In the genomic region with DNA sequence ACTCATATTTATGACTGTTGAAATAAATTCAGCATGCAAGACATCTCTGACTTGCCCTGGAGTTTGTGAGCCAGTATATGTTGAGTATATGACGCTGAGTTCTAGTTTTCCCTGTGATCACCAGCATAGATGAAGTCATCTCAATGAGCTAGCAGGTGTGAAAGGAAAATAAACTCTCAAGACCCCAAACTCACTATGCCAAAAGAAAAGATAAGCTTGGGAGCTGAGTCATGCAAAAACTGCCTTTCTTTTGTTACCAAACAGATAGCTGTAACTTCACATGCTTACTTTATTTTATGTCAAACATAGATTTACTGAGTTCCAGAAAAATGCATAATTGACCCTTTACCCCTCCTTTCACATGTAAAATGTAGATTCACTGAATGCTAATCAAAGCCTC, we compare ENCODE assay signal across 21 cellular contexts.
"Had no signal": no experiment of that assay in that cellular context is flagged by ENCODE, and none has a peak within 500 bp of the region (broad histone marks: within the 10 kb centered on the region; RNA-seq: fewer than 3 reads in every experiment).

No MANE protein-coding gene starts in this region.

- H3K4me1 ChIP-seq: esophagus muscularis mucosa, gastroesophageal sphincter, left ventricle myocardium inferior, lower lobe of right lung, spleen had no signal

- DNase-seq: effector memory CD4-positive, alpha-beta T cell; glutamatergic neuron; immature natural killer cell; left cardiac atrium; left ventricle myocardium inferior; lower lobe of right lung; mesenchymal stem cell; midbrain; nephron progenitor cell; posterior cingulate gyrus; spleen; stimulated activated CD4-positive, alpha-beta T cell treated with anti-CD3 and anti-CD28 coated beads, Interleukin-15, amount 100 ng/mL, for 24 hours; stimulated activated CD4-positive, alpha-beta T cell treated with anti-CD3 and anti-CD28 coated beads, Interleukin-1b, Interleukin-23, amount 100 ng/mL, for 48 hours; stimulated activated CD4-positive, alpha-beta T cell treated with anti-CD3 and anti-CD28 coated beads, Interleukin-4, amount 100 ng/mL, for 24 hours; tibial artery had no signal

- H3K4me3 ChIP-seq: esophagus muscularis mucosa, gastroesophageal sphincter, left ventricle myocardium inferior, lower lobe of right lung, spleen, tibial artery had no signal

- H3K4me1 Mint-ChIP-seq: immature natural killer cell; stimulated activated memory B cell treated with anti-CD40 and anti-IgM and Interleukin-4, amounts not matched to agents 10 μg/mL and 1 μg/mL and 100 μg/mL, for 72 hours had no signal

- H3K9me3 Mint-ChIP-seq: immature natural killer cell; stimulated activated memory B cell treated with anti-CD40 and anti-IgM and Interleukin-4, amounts not matched to agents 10 μg/mL and 1 μg/mL and 100 μg/mL, for 72 hours had no signal

- H3K9me3 ChIP-seq: gastroesophageal sphincter, left ventricle myocardium inferior, lower lobe of right lung, neutrophil, spleen, tibial artery had no signal

- H3K4me3 Mint-ChIP-seq: immature natural killer cell; nephron progenitor cell; stimulated activated memory B cell treated with anti-CD40 and anti-IgM and Interleukin-4, amounts not matched to agents 10 μg/mL and 1 μg/mL and 100 μg/mL, for 72 hours; stimulated activated naive CD8-positive, alpha-beta T cell treated with anti-CD3 and anti-CD28 coated beads, Interleukin-15, Interleukin-2, amounts not matched to agents 100 ng/mL and 50 ng/mL, for 24 hours had no signal

- ATAC-seq: gastroesophageal sphincter; left cardiac atrium; lower lobe of right lung; sciatic nerve; stimulated activated memory B cell treated with anti-CD40 and anti-IgM and Interleukin-4, amounts not matched to agents 10 μg/mL and 1 μg/mL and 100 μg/mL, for 72 hours had no signal

- H3K27me3 Mint-ChIP-seq: stimulated activated memory B cell treated with anti-CD40 and anti-IgM and Interleukin-4, amounts not matched to agents 10 μg/mL and 1 μg/mL and 100 μg/mL, for 72 hours; stimulated activated naive CD8-positive, alpha-beta T cell treated with anti-CD3 and anti-CD28 coated beads, Interleukin-15, Interleukin-2, amounts not matched to agents 100 ng/mL and 50 ng/mL, for 24 hours had no signal

- H3K36me3 ChIP-seq: esophagus muscularis mucosa, gastroesophageal sphincter, left ventricle myocardium inferior, lower lobe of right lung, neutrophil, tibial artery had no signal

- H3K27me3 ChIP-seq: esophagus muscularis mucosa, gastroesophageal sphincter, neutrophil, spleen, tibial artery had no signal

- H3K27ac ChIP-seq: esophagus muscularis mucosa, gastroesophageal sphincter, left ventricle myocardium inferior, lower lobe of right lung, neutrophil, spleen, tibial artery had no signal

- H3K27ac Mint-ChIP-seq: stimulated activated memory B cell treated with anti-CD40 and anti-IgM and Interleukin-4, amounts not matched to agents 10 μg/mL and 1 μg/mL and 100 μg/mL, for 72 hours; stimulated activated naive CD8-positive, alpha-beta T cell treated with anti-CD3 and anti-CD28 coated beads, Interleukin-15, Interleukin-2, amounts not matched to agents 100 ng/mL and 50 ng/mL, for 24 hours had no signal
